ENCODE assay signal across 9 cellular contexts in the genomic region with DNA sequence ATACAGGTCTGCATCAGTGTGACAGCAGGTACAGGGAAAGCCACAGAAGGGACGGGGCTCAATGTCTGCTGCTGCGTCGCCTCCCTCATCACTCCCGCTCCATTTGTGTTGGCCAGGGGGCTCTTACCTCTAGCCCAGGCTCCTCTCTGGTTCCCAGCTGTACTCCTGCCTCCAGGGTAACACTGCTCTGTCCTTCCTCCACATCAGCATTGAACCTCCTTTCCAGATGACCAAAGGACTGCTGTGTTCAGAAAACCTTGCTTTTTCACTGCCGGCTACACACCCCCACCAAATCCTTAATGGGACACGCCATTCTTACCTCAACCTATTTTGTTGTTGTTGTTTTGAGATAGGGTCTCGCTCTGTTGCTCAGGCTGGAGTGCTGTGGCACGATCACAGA. TPM values are rescaled to one million over a fixed set of nuclear protein-coding genes. Genes with fewer than 3 reads are reported as not detected.
"Had no signal": no experiment of that assay in that cellular context is flagged by ENCODE, and none has a peak within 500 bp of the region (broad histone marks: within the 10 kb centered on the region; RNA-seq: fewer than 3 reads in every experiment).

No MANE protein-coding gene starts in this region.

- ATAC-seq: HCT116 had no signal

- H3K9me3 ChIP-seq: HAP-1 had no signal

- H3K27ac ChIP-seq: GM23248 had no signal

- H3K9me3 Mint-ChIP-seq: HFFc6 had no signal

- H3K36me3 ChIP-seq: HAP-1 had no signal

- DNase-seq: GM23248, GOT3, H7, HFFc6, IMR-90 had no signal

- H3K9ac ChIP-seq: GM23248 had no signal

- H3K4me3 Mint-ChIP-seq: HFFc6 had no signal

- H3K4me3 ChIP-seq: GM23248, HAP-1 had no signal

- H2AFZ ChIP-seq: GM23248 had no signal

- H3K27ac Mint-ChIP-seq: HFFc6 had no signal

- H3K4me1 ChIP-seq: HAP-1 had no signal

RNA-seq across cellular contexts. Expression of gene TMEM236, which starts 2.1 kb away (rescaled TPM):
- total RNA-seq: HT-29, IMR-90 had no signal
- polyA plus RNA-seq: GM23248, IMR-90 had no signal

RNA-seq across cellular contexts. Expression of gene MRC1, which starts 59.3 kb away (rescaled TPM):
- total RNA-seq: GM23248, H4, HT-29, IMR-90 had no signal
- polyA plus RNA-seq: GM23248, IMR-90 had no signal
